Comparison of ENCODE assay signal across 25 cellular contexts in genomic region chr6:37635319-37635718, GRCh38.
"Had no signal": no experiment of that assay in that cellular context is flagged by ENCODE, and none has a peak within 500 bp of the region (broad histone marks: within the 10 kb centered on the region; RNA-seq: fewer than 3 reads in every experiment).

No MANE protein-coding gene starts in this region.

- H3K27ac ChIP-seq: left ventricle myocardium inferior, lower lobe of right lung, neural progenitor cell, parathyroid adenoma, prostate gland, right atrium auricular region, sigmoid colon, skin epidermis, spleen, testis, tibial artery had no signal

- H3K27me3 Mint-ChIP-seq: natural killer cell treated with Interleukin-12 subunit alpha and Interleukin-12 subunit beta and Interleukin-15 and Interleukin-18, amount 100 ng/mL, for 72 hours; stimulated activated memory B cell treated with anti-CD40 and anti-IgM and Interleukin-4, amounts not matched to agents 10 μg/mL and 1 μg/mL and 100 μg/mL, for 72 hours had no signal

- ATAC-seq: effector memory CD8-positive, alpha-beta T cell; lower lobe of right lung; natural killer cell treated with Interleukin-12 subunit alpha and Interleukin-12 subunit beta and Interleukin-15 and Interleukin-18, amount 100 ng/mL, for 72 hours; stimulated activated memory B cell treated with anti-CD40 and anti-IgM and Interleukin-4, amounts not matched to agents 10 μg/mL and 1 μg/mL and 100 μg/mL, for 72 hours; stimulated activated naive CD8-positive, alpha-beta T cell treated with anti-CD3 and anti-CD28 coated beads, Interleukin-15, Interleukin-2, amounts not matched to agents 100 U/mL and 50 U/mL, for 24 hours had no signal

- H3K4me1 Mint-ChIP-seq: neural progenitor cell had no signal

- H3K4me1 ChIP-seq: left ventricle myocardium inferior, lower lobe of right lung, neural progenitor cell, parathyroid adenoma, prostate gland, right atrium auricular region, sigmoid colon, testis had no signal

- DNase-seq: cortex of kidney; effector memory CD8-positive, alpha-beta T cell; esophagus squamous epithelium; foreskin melanocyte; hypothalamus; immature natural killer cell; islet precursor cell; kidney glomerular epithelial cell; left colon; left ventricle myocardium inferior; lower lobe of right lung; spleen; stimulated activated CD4-positive, alpha-beta T cell treated with anti-CD3 and anti-CD28 coated beads, Interleukin-4, amount 100 ng/mL, for 4 hours; stimulated activated naive CD8-positive, alpha-beta T cell treated with anti-CD3 and anti-CD28 coated beads, Interleukin-15, Interleukin-2, amounts not matched to agents 100 U/mL and 50 U/mL, for 24 hours; testis; tibial artery had no signal

- H3K27me3 ChIP-seq: esophagus squamous epithelium, neural progenitor cell, right atrium auricular region, sigmoid colon, spleen, testis, tibial artery had no signal

- H3K36me3 Mint-ChIP-seq: natural killer cell treated with Interleukin-12 subunit alpha and Interleukin-12 subunit beta and Interleukin-15 and Interleukin-18, amount 100 ng/mL, for 72 hours; neural progenitor cell; type B pancreatic cell had no signal

- H3K9me3 ChIP-seq: esophagus squamous epithelium, left ventricle myocardium inferior, lower lobe of right lung, prostate gland, right atrium auricular region, sigmoid colon, spleen, testis, tibial artery had no signal

- H3K4me3 ChIP-seq: esophagus squamous epithelium, left ventricle myocardium inferior, lower lobe of right lung, neural progenitor cell, prostate gland, right atrium auricular region, sigmoid colon, skin epidermis, spleen, testis, tibial artery had no signal

- H3K9me3 Mint-ChIP-seq: effector memory CD8-positive, alpha-beta T cell; immature natural killer cell; natural killer cell treated with Interleukin-12 subunit alpha and Interleukin-12 subunit beta and Interleukin-15 and Interleukin-18, amount 100 ng/mL, for 72 hours; neural progenitor cell; stimulated activated memory B cell treated with anti-CD40 and anti-IgM and Interleukin-4, amounts not matched to agents 10 μg/mL and 1 μg/mL and 100 μg/mL, for 72 hours; type B pancreatic cell had no signal

- H3K4me3 Mint-ChIP-seq: effector memory CD8-positive, alpha-beta T cell; immature natural killer cell; natural killer cell treated with Interleukin-12 subunit alpha and Interleukin-12 subunit beta and Interleukin-15 and Interleukin-18, amount 100 ng/mL, for 72 hours; neural progenitor cell; stimulated activated memory B cell treated with anti-CD40 and anti-IgM and Interleukin-4, amounts not matched to agents 10 μg/mL and 1 μg/mL and 100 μg/mL, for 72 hours; type B pancreatic cell had no signal

- H3K27ac Mint-ChIP-seq: effector memory CD8-positive, alpha-beta T cell; natural killer cell treated with Interleukin-12 subunit alpha and Interleukin-12 subunit beta and Interleukin-15 and Interleukin-18, amount 100 ng/mL, for 72 hours; neural progenitor cell; stimulated activated memory B cell treated with anti-CD40 and anti-IgM and Interleukin-4, amounts not matched to agents 10 μg/mL and 1 μg/mL and 100 μg/mL, for 72 hours; type B pancreatic cell had no signal
